Comparison of ENCODE assay signal across 1 cellular context in genomic region chr9:87648606-87649005, GRCh38.
TF ChIP-seq lines count a peak whose summit lies in the region.

No MANE protein-coding gene starts in this region.

TF ChIP-seq in H1, 55 proteins besides CTCF, POLR2A, EP300 and RAD21:
- TF ChIP-seq GABPA (IDR thresholded peaks at IDR 0.05; ENCODE audit: borderline replicate concordance, insufficient read depth, low read length) (no peak), SIX5 (IDR thresholded peaks at IDR 0.05; ENCODE audit: low read depth, low read length) (no peak), CREB1 (IDR thresholded peaks at IDR 0.05) (no peak), POLR2AphosphoS5 (IDR thresholded peaks at IDR 0.05; ENCODE audit: low read depth, low read length) (0 out of 2 replicates have a peak, but pooled peaks have one; percentile 23), CBX5 (IDR thresholded peaks at IDR 0.05; ENCODE audit: low read depth, low read length) (no peak), E2F6 (IDR thresholded peaks at IDR 0.05) (no peak)
